Comparison of ENCODE assay signal across 15 cellular contexts in genomic region chr6:14880717-14881116, GRCh38.
DNase-seq lines count a peak whose midpoint lies in the region; TF ChIP-seq lines count a peak whose summit lies in the region.
"Had no signal": no experiment of that assay in that cellular context is flagged by ENCODE, and none has a peak within 500 bp of the region (broad histone marks: within the 10 kb centered on the region; RNA-seq: fewer than 3 reads in every experiment).

No MANE protein-coding gene starts in this region.

- no peak overlapping the region for H3K18ac ChIP-seq in neuronal stem cell (ENCODE audit: low read length)

- H3K14ac ChIP-seq in neuronal stem cell (ENCODE audit: low read length) = no peak overlapping the region

- H3K4me1 Mint-ChIP-seq in CD14-positive monocyte (peaks cover 91% of the 10 kb centered on the region), HFFc6 (ENCODE audit: low read depth) (peaks cover 68% of the 10 kb centered on the region)

- H3K27me3 ChIP-seq in esophagus muscularis mucosa (no peaks in the 10 kb centered on the region), neuronal stem cell (ENCODE audit: control insufficient read depth in 3 of 3, insufficient read depth in 3 of 3, low read depth in 1 of 3, low read length in 3 of 3) (no peaks in the 10 kb centered on the region), uterus (no peaks in the 10 kb centered on the region)
- H3K27me3 ChIP-seq: body of pancreas had no signal

- H3K9ac ChIP-seq in neuronal stem cell (ENCODE audit: low read depth, low read length, poor library complexity) = no peak overlapping the region

- H4K8ac ChIP-seq in neuronal stem cell (ENCODE audit: low read depth, low read length) = no peak overlapping the region

- no peak overlapping the region for H2BK120ac ChIP-seq in neuronal stem cell (ENCODE audit: low read depth, low read length)

- intact Hi-C loops in CD14-positive monocyte (cut with micrococcal nuclease) (loop anchor here (5.0 kb wide), 2 partner anchors 47 to 87 kb away; no protein-coding TSS in a partner anchor), esophagus muscularis mucosa (cut with DNase I) (no loop called here), uterus (cut with DNase I; ENCODE audit: low total_unique reads) (no loop called here)

- H3K27me3 Mint-ChIP-seq in CD14-positive monocyte (ENCODE audit: low read depth in 3 of 3) = no peaks in the 10 kb centered on the region
- no peaks in the 10 kb centered on the region for H3K27me3 Mint-ChIP-seq in HFFc6 (ENCODE audit: insufficient read depth)
- H3K27me3 Mint-ChIP-seq: activated naive CD8-positive, alpha-beta T cell treated with anti-CD3 and anti-CD28 coated beads, Interleukin-2, amount 10 ng/mL, durations not matched to agents 7 days and 5 days had no signal

- H3K79me1 ChIP-seq in neuronal stem cell (ENCODE audit: low read depth, low read length) = no peaks in the 10 kb centered on the region

- H2BK12ac ChIP-seq in neuronal stem cell (ENCODE audit: low read length) = no peak overlapping the region

- H3K4me3 ChIP-seq in esophagus muscularis mucosa = no peak overlapping the region
- H3K4me3 ChIP-seq in neuronal stem cell (ENCODE audit: low read length in 2 of 2) = no peak overlapping the region
- H3K4me3 ChIP-seq in uterus = no peak overlapping the region
- H3K4me3 ChIP-seq: body of pancreas, K562 had no signal

- H3K23ac ChIP-seq in neuronal stem cell (ENCODE audit: low read depth, low read length, poor library complexity) = no peak overlapping the region

- no peak for TF ChIP-seq EP300 in esophagus muscularis mucosa (IDR thresholded peaks at IDR 0.05)

- 56% methylated on average over 2 of the region's 2 CpGs for WGBS in esophagus muscularis mucosa
- WGBS in neuronal stem cell (ENCODE audit: extremely low coverage in 2 of 2, insufficient read length in 2 of 2, insufficient replicate concordance in 1 of 2), 2 donors = no CpG with 5 or more reads among the region's 2 CpGs

- H3K4me3 Mint-ChIP-seq in CD14-positive monocyte = no peak overlapping the region
- no peak overlapping the region for H3K4me3 Mint-ChIP-seq in HFFc6
- H3K4me3 Mint-ChIP-seq: activated naive CD8-positive, alpha-beta T cell treated with anti-CD3 and anti-CD28 coated beads, Interleukin-2, amount 10 ng/mL, durations not matched to agents 7 days and 5 days had no signal

- H2BK15ac ChIP-seq in neuronal stem cell (ENCODE audit: low read length) = no peak overlapping the region

- H3K36me3 ChIP-seq in esophagus muscularis mucosa = no peaks in the 10 kb centered on the region
- H3K36me3 ChIP-seq in neuronal stem cell (replicated peaks in 1 of 2; ENCODE audit: control insufficient read depth in 2 of 2, insufficient read depth in 2 of 2, low read length in 2 of 2) = no peaks in the 10 kb centered on the region
- H3K36me3 ChIP-seq in uterus = no peaks in the 10 kb centered on the region

- H3K9me3 Mint-ChIP-seq in CD14-positive monocyte (peaks cover 0 to 8% (median 0%) of the 10 kb centered on the region in 7 donors), HFFc6 (no peaks in the 10 kb centered on the region)
- H3K9me3 Mint-ChIP-seq: activated naive CD8-positive, alpha-beta T cell treated with anti-CD3 and anti-CD28 coated beads, Interleukin-2, amount 10 ng/mL, durations not matched to agents 7 days and 5 days had no signal

- peaks cover 9 to 10% of the 10 kb centered on the region in 2 donors for H3K36me3 Mint-ChIP-seq in CD14-positive monocyte
- H3K36me3 Mint-ChIP-seq in HFFc6 (ENCODE audit: low read depth) = no peaks in the 10 kb centered on the region

- no peak for DNase-seq in CD14-positive monocyte (ENCODE audit: low spot score)
- DNase-seq in NCI-H69 (lab: John Stamatoyannopoulos, UW) = peak; percentile 20
- no peak for DNase-seq in esophagus muscularis mucosa (ENCODE audit: extremely low spot score)
- DNase-seq in neuronal stem cell (ENCODE audit: low spot score) = no peak
- no peak for DNase-seq in caudate nucleus (lab: John Stamatoyannopoulos, UW)
- no peak for DNase-seq in uterus
- DNase-seq in HFFc6 = no peak
- DNase-seq: activated naive CD8-positive, alpha-beta T cell treated with anti-CD3 and anti-CD28 coated beads, Interleukin-2, amount 10 ng/mL, durations not matched to agents 7 days and 5 days; body of pancreas; NCI-H2029; NCI-H446 treated with DMSO at 0.1 percent for 48 hours; occipital lobe; stimulated activated CD4-positive, alpha-beta T cell treated with anti-CD3 and anti-CD28 coated beads, Interleukin-2, amount 100 ng/mL, for 48 hours had no signal

- H3K27ac Mint-ChIP-seq in CD14-positive monocyte (peak overlapping the region; percentile 31 to 92 (median 90)), HFFc6 (no peak overlapping the region; the same call in 1 of the 2 replicates)
- H3K27ac Mint-ChIP-seq: activated naive CD8-positive, alpha-beta T cell treated with anti-CD3 and anti-CD28 coated beads, Interleukin-2, amount 10 ng/mL, durations not matched to agents 7 days and 5 days had no signal

- H3K27ac ChIP-seq in esophagus muscularis mucosa (replicated peaks in 1 of 4) (peak overlapping the region in 3 of 4 donors; percentile 2 to 37 (median 23)), neuronal stem cell (replicated peaks; ENCODE audit: low read length) (no peak overlapping the region), caudate nucleus (ENCODE audit: low read depth, low read length) (no peak overlapping the region), uterus (peak overlapping the region in 1 of 2 donors; percentile 16)
- H3K27ac ChIP-seq: body of pancreas, RWPE1 had no signal

- no peak overlapping the region for H2BK5ac ChIP-seq in neuronal stem cell (ENCODE audit: low read length)

- H3K4me1 ChIP-seq in esophagus muscularis mucosa (peaks cover 3 to 39% (median 20%) of the 10 kb centered on the region in 4 donors), neuronal stem cell (ENCODE audit: control insufficient read depth in 2 of 2, insufficient read depth in 1 of 2, low read depth in 1 of 2, low read length in 2 of 2) (peaks cover 21 to 38% of the 10 kb centered on the region in 2 donors), uterus (no peaks in the 10 kb centered on the region)
- H3K4me1 ChIP-seq: body of pancreas had no signal

- H3K9me3 ChIP-seq in esophagus muscularis mucosa (no peaks in the 10 kb centered on the region), neuronal stem cell (replicated peaks in 1 of 2; ENCODE audit: control insufficient read depth in 2 of 2, insufficient read depth in 1 of 2, low read depth in 1 of 2, low read length in 2 of 2) (no peaks in the 10 kb centered on the region), uterus (no peaks in the 10 kb centered on the region)
- H3K9me3 ChIP-seq: body of pancreas had no signal

- peak overlapping the region; percentile 54 for H2AFZ ChIP-seq in neuronal stem cell (ENCODE audit: low read length)

- TF ChIP-seq CTCF in CD14-positive monocyte (IDR thresholded peaks at IDR 0.05) = no peak
- no peak for TF ChIP-seq CTCF in esophagus muscularis mucosa (IDR thresholded peaks at IDR 0.05)
- no peak for TF ChIP-seq CTCF in uterus (IDR thresholded peaks at IDR 0.05)
- TF ChIP-seq CTCF in HFFc6 (IDR thresholded peaks at IDR 0.05) = no peak

- no peak for TF ChIP-seq POLR2A in esophagus muscularis mucosa (IDR thresholded peaks at IDR 0.05; ENCODE audit: low read depth)
- TF ChIP-seq POLR2A in uterus (IDR thresholded peaks at IDR 0.05) = no peak

- no peak overlapping the region for H2AK5ac ChIP-seq in neuronal stem cell (ENCODE audit: low read depth, low read length)

- H3K4ac ChIP-seq in neuronal stem cell (ENCODE audit: low read length) = no peak overlapping the region

- H3K4me2 ChIP-seq in neuronal stem cell (ENCODE audit: insufficient read depth, low read length, poor library complexity, severe bottlenecking) = no peak overlapping the region

- H4K91ac ChIP-seq in neuronal stem cell (ENCODE audit: low read depth, low read length, poor library complexity) = no peak overlapping the region

Comparison
In these comparisons a context has a peak if more than half of its experiments do, and no peak if none do; other contexts are left out.
1. H3K27ac ChIP-seq: peak in esophagus muscularis mucosa (3 of 4); none in neuronal stem cell (single experiment) and caudate nucleus (single experiment).
2. intact Hi-C loops: an anchor here in CD14-positive monocyte (5.0 kb wide); none called in esophagus muscularis mucosa and uterus.